In the genomic region with DNA sequence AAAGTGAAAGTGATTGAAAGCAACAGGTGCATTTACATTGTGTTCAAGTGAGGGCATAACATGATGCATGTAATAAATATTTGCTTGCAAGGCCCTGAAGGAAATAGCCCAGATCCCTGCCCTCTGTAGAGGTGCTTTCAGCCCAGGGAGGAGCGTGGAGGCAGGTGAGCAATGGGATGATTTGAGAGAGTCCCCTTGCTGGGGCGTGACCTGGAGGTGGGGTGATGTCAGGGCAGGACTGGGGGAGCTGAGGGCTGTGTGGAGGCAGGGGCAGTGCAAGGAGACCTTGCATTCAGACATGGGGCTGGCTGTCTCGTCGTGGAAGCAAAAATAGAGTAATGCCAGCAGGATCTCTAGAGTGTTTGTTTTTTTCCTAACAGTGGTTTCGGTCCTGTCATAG, we compare ENCODE assay signal across 2 cellular contexts.
TF ChIP-seq lines count a peak whose summit lies in the region.

No MANE protein-coding gene starts in this region.

TF ChIP-seq in IMR-90, 13 proteins besides CTCF, POLR2A, EP300 and RAD21:
- TF ChIP-seq MXI1 (IDR thresholded peaks at IDR 0.05; ENCODE audit: borderline replicate concordance, low read depth, low read length) (no peak), MAZ (IDR thresholded peaks at IDR 0.05; ENCODE audit: borderline replicate concordance, low read depth, low read length) (no peak)
TF ChIP-seq in IMR-90: peak in this region for 0.

TF ChIP-seq in WTC11, 78 proteins besides CTCF, POLR2A, EP300 and RAD21:
- TF ChIP-seq, protein P1, sequence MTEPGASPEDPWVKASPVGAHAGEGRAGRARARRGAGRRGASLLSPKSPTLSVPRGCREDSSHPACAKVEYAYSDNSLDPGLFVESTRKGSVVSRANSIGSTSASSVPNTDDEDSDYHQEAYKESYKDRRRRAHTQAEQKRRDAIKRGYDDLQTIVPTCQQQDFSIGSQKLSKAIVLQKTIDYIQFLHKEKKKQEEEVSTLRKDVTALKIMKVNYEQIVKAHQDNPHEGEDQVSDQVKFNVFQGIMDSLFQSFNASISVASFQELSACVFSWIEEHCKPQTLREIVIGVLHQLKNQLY (CRISPR knock-in tag; IDR thresholded peaks at IDR 0.05), result no peak
- TF ChIP-seq, protein P2, sequence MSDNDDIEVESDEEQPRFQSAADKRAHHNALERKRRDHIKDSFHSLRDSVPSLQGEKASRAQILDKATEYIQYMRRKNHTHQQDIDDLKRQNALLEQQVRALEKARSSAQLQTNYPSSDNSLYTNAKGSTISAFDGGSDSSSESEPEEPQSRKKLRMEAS (CRISPR knock-in tag; IDR thresholded peaks at IDR 0.05), result peak; percentile 12; the same call in 1 of the 2 replicates
TF ChIP-seq in WTC11: peak in this region for 1.
